ENCODE assay signal across 34 cellular contexts in genomic region chr12:71585218-71585617, GRCh38.
"Had no signal": no experiment of that assay in that cellular context is flagged by ENCODE, and none has a peak within 500 bp of the region (broad histone marks: within the 10 kb centered on the region; RNA-seq: fewer than 3 reads in every experiment).

No MANE protein-coding gene starts in this region.

- H3K9me3 ChIP-seq: adrenal gland, body of pancreas, breast epithelium had no signal

- H3K4me1 Mint-ChIP-seq: activated B cell treated with CpG ODN at 0.5 μM for 24 hours; activated CD4-positive, alpha-beta T cell treated with anti-CD3 and anti-CD28 coated beads, Interleukin-2, amount 10 ng/mL, durations not matched to agents 24 days and 14 days; activated naive CD8-positive, alpha-beta T cell treated with anti-CD3 and anti-CD28 coated beads for 36 hours; activated T-helper 17 cell treated with anti-CD3 and anti-CD28 coated beads, Interleukin-2, amount 50 U/mL, for 72 hours had no signal

- H3K27ac ChIP-seq: adrenal gland, body of pancreas, brain microvascular endothelial cell, breast epithelium, VCaP had no signal

- H3K9me3 Mint-ChIP-seq: activated B cell treated with CpG ODN at 0.5 μM for 24 hours; activated CD4-positive, alpha-beta memory T cell treated with anti-CD3 and anti-CD28 coated beads for 36 hours; activated CD4-positive, alpha-beta T cell treated with anti-CD3 and anti-CD28 coated beads, Interleukin-2, amount 10 ng/mL, durations not matched to agents 24 days and 14 days; activated CD8-positive, alpha-beta T cell treated with anti-CD3 and anti-CD28 coated beads for 36 hours; activated naive CD4-positive, alpha-beta T cell treated with anti-CD3 and anti-CD28 coated beads for 36 hours; activated naive CD4-positive, alpha-beta T cell treated with anti-CD3 and anti-CD28 coated beads, Interleukin-2, amount 50 U/mL, for 72 hours; activated naive CD8-positive, alpha-beta T cell treated with anti-CD3 and anti-CD28 coated beads for 36 hours; activated T-cell treated with anti-CD3 and anti-CD28 coated beads, Interleukin-2, amount 50 U/mL, for 4 hours; activated T-cell treated with anti-CD3 and anti-CD28 coated beads, Interleukin-2, amount 50 U/mL, for 72 hours; activated T-helper 1 cell treated with anti-CD3 and anti-CD28 coated beads, Interleukin-12 subunit alpha, Interleukin-12 subunit beta, Interleukin-2, Interleukin-4 antibody, amounts not matched to agents 30 ng/mL and 10 ng/mL and 1 ng/mL, durations not matched to agents 14 hours and 24 hours and 36 hours; T-helper 1 cell treated with Interleukin-12 subunit alpha and Interleukin-12 subunit beta and Interleukin-4 antibody, amounts not matched to agents 30 μg/mL and 1 μg/mL, for 36 hours; T-helper 2 cell treated with Interferon-gamma antibody and Interleukin-4, amounts not matched to agents 5 μg/mL and 100 μg/mL, for 36 hours had no signal

- H3K36me3 ChIP-seq: adrenal gland, brain microvascular endothelial cell, breast epithelium had no signal

- H3K27me3 ChIP-seq: adrenal gland, body of pancreas, brain microvascular endothelial cell, breast epithelium had no signal

- DNase-seq: activated B cell treated with CpG ODN at 0.5 μM for 24 hours; activated CD4-positive, alpha-beta memory T cell treated with anti-CD3 and anti-CD28 coated beads for 36 hours; activated CD4-positive, alpha-beta T cell treated with anti-CD3 and anti-CD28 coated beads for 4 hours; activated CD4-positive, alpha-beta T cell treated with anti-CD3 and anti-CD28 coated beads, Interleukin-2, amount 10 ng/mL, durations not matched to agents 24 days and 14 days; activated CD4-positive, alpha-beta T cell treated with anti-CD3 and anti-CD28 coated beads, Interleukin-2, amount 50 U/mL, for 1 hour; activated CD4-positive, alpha-beta T cell treated with anti-CD3 and anti-CD28 coated beads, Interleukin-2, amount 50 U/mL, for 4 hours; activated CD4-positive, CD25-positive, alpha-beta regulatory T cell treated with anti-CD3 and anti-CD28 coated beads, Interleukin-2, amount 50 U/mL, for 72 hours; activated CD8-positive, alpha-beta memory T cell treated with anti-CD3 and anti-CD28 coated beads, Interleukin-2, amount 50 U/mL, for 4 hours; activated CD8-positive, alpha-beta T cell treated with anti-CD3 and anti-CD28 coated beads for 36 hours; activated effector memory CD4-positive, alpha-beta T cell treated with anti-CD3 and anti-CD28 coated beads, Interleukin-2, amount 50 U/mL, for 16 hours; activated gamma-delta T cell treated with Interleukin-2 at 50 U/mL for 16 hours; activated naive CD4-positive, alpha-beta T cell; activated naive CD4-positive, alpha-beta T cell treated with anti-CD3 and anti-CD28 coated beads for 36 hours; activated naive CD4-positive, alpha-beta T cell treated with anti-CD3 and anti-CD28 coated beads, Interleukin-2, amount 50 U/mL, for 16 hours; activated naive CD8-positive, alpha-beta T cell treated with anti-CD3 and anti-CD28 coated beads for 36 hours; activated T-cell treated with anti-CD3 and anti-CD28 coated beads for 4 hours; activated T-cell treated with anti-CD3 and anti-CD28 coated beads, Interleukin-2, amount 50 U/mL, for 1 hour; activated T-cell treated with anti-CD3 and anti-CD28 coated beads, Interleukin-2, amount 50 U/mL, for 4 hours; activated T-cell treated with anti-CD3 and anti-CD28 coated beads, Interleukin-2, amount 50 U/mL, for 72 hours; adrenal gland; amniotic stem cell; aorta; body of pancreas; brain microvascular endothelial cell; central memory CD4-positive, alpha-beta T cell; T-helper 2 cell; T-helper 9 cell had no signal

- H3K4me3 Mint-ChIP-seq: activated B cell treated with CpG ODN at 0.5 μM for 24 hours; activated CD4-positive, alpha-beta memory T cell treated with anti-CD3 and anti-CD28 coated beads for 36 hours; activated CD4-positive, alpha-beta T cell treated with anti-CD3 and anti-CD28 coated beads, Interleukin-2, amount 10 ng/mL, durations not matched to agents 24 days and 14 days; activated CD8-positive, alpha-beta T cell treated with anti-CD3 and anti-CD28 coated beads for 36 hours; activated naive CD4-positive, alpha-beta T cell treated with anti-CD3 and anti-CD28 coated beads for 36 hours; activated naive CD8-positive, alpha-beta T cell treated with anti-CD3 and anti-CD28 coated beads for 36 hours; activated T-cell treated with anti-CD3 and anti-CD28 coated beads, Interleukin-2, amount 50 U/mL, for 4 hours; activated T-cell treated with anti-CD3 and anti-CD28 coated beads, Interleukin-2, amount 50 U/mL, for 72 hours; activated T-helper 1 cell treated with anti-CD3 and anti-CD28 coated beads, Interleukin-12 subunit alpha, Interleukin-12 subunit beta, Interleukin-2, Interleukin-4 antibody, amounts not matched to agents 30 ng/mL and 10 ng/mL and 1 ng/mL, durations not matched to agents 14 hours and 24 hours and 36 hours; activated T-helper 17 cell treated with anti-CD3 and anti-CD28 coated beads, Interleukin-2, amount 50 U/mL, for 72 hours; T-helper 1 cell treated with Interleukin-12 subunit alpha and Interleukin-12 subunit beta and Interleukin-4 antibody, amounts not matched to agents 30 μg/mL and 1 μg/mL, for 36 hours; T-helper 2 cell treated with Interferon-gamma antibody and Interleukin-4, amounts not matched to agents 5 μg/mL and 100 μg/mL, for 36 hours had no signal

- H3K4me3 ChIP-seq: adrenal gland, body of pancreas, breast epithelium had no signal

- H3K27ac Mint-ChIP-seq: activated B cell treated with CpG ODN at 0.5 μM for 24 hours; activated CD4-positive, alpha-beta memory T cell treated with anti-CD3 and anti-CD28 coated beads for 36 hours; activated CD4-positive, alpha-beta T cell treated with anti-CD3 and anti-CD28 coated beads, Interleukin-2, amount 10 ng/mL, durations not matched to agents 24 days and 14 days; activated CD8-positive, alpha-beta T cell treated with anti-CD3 and anti-CD28 coated beads for 36 hours; activated naive CD4-positive, alpha-beta T cell treated with anti-CD3 and anti-CD28 coated beads for 36 hours; activated naive CD4-positive, alpha-beta T cell treated with anti-CD3 and anti-CD28 coated beads, Interleukin-2, amount 50 U/mL, for 72 hours; activated naive CD8-positive, alpha-beta T cell treated with anti-CD3 and anti-CD28 coated beads for 36 hours; activated T-cell treated with anti-CD3 and anti-CD28 coated beads, Interleukin-2, amount 50 U/mL, for 72 hours; activated T-helper 1 cell treated with anti-CD3 and anti-CD28 coated beads, Interleukin-12 subunit alpha, Interleukin-12 subunit beta, Interleukin-2, Interleukin-4 antibody, amounts not matched to agents 30 ng/mL and 10 ng/mL and 1 ng/mL, durations not matched to agents 14 hours and 24 hours and 36 hours; activated T-helper 17 cell treated with anti-CD3 and anti-CD28 coated beads, Interleukin-2, amount 50 U/mL, for 72 hours; T-helper 1 cell treated with Interleukin-12 subunit alpha and Interleukin-12 subunit beta and Interleukin-4 antibody, amounts not matched to agents 30 μg/mL and 1 μg/mL, for 36 hours; T-helper 2 cell treated with Interferon-gamma antibody and Interleukin-4, amounts not matched to agents 5 μg/mL and 100 μg/mL, for 36 hours had no signal

- ATAC-seq: activated CD8-positive, alpha-beta T cell treated with anti-CD3 and anti-CD28 coated beads for 36 hours; activated naive CD4-positive, alpha-beta T cell treated with anti-CD3 and anti-CD28 coated beads, Interleukin-2, amount 50 U/mL, for 72 hours; activated T-cell treated with anti-CD3 and anti-CD28 coated beads, Interleukin-2, amount 50 U/mL, for 4 hours; activated T-cell treated with anti-CD3 and anti-CD28 coated beads, Interleukin-2, amount 50 U/mL, for 72 hours; activated T-helper 17 cell treated with anti-CD3 and anti-CD28 coated beads, Interleukin-2, amount 50 U/mL, for 72 hours; body of pancreas had no signal

- H3K4me1 ChIP-seq: adrenal gland, breast epithelium had no signal

- H3K36me3 Mint-ChIP-seq: activated CD4-positive, alpha-beta memory T cell treated with anti-CD3 and anti-CD28 coated beads for 36 hours; activated naive CD4-positive, alpha-beta T cell treated with anti-CD3 and anti-CD28 coated beads, Interleukin-2, amount 50 U/mL, for 72 hours; activated naive CD8-positive, alpha-beta T cell treated with anti-CD3 and anti-CD28 coated beads for 36 hours had no signal
